Comparison of ENCODE assay signal across 9 cellular contexts in genomic region chr11:20671856-20672546, GRCh38. TPM values are rescaled to one million over a fixed set of nuclear protein-coding genes. Genes with fewer than 3 reads are reported as not detected.
DNase-seq lines count a peak whose midpoint lies in the region; ATAC-seq and TF ChIP-seq lines count a peak whose summit lies in the region.
"Had no signal": no experiment of that assay in that cellular context is flagged by ENCODE, and none has a peak within 500 bp of the region (broad histone marks: within the 10 kb centered on the region; RNA-seq: fewer than 3 reads in every experiment).

No MANE protein-coding gene starts in this region.

- ATAC-seq in right lobe of liver (peak; percentile 36 to 48 (median 46)), GM21529 (IDR thresholded peaks at IDR 0.05; ENCODE audit: unreplicated experiment) (no peak), GM21447 (IDR thresholded peaks at IDR 0.05; ENCODE audit: unreplicated experiment) (no peak)

- TF ChIP-seq POLR2A in right lobe of liver (IDR thresholded peaks at IDR 0.05): no peak

- no peaks in the 10 kb centered on the region for H3K9me3 ChIP-seq in right lobe of liver
- H3K9me3 ChIP-seq: SJSA1 had no signal

- H3K27ac ChIP-seq in right lobe of liver: no peak overlapping the region
- H3K27ac ChIP-seq: SJSA1 had no signal

- H3K27me3 ChIP-seq in right lobe of liver: peaks cover 0 to 7% of the 10 kb centered on the region in 2 donors

- H3K4me1 ChIP-seq in right lobe of liver: peaks cover 0 to 9% (median 0%) of the 10 kb centered on the region in 4 donors
- H3K4me1 ChIP-seq: SJSA1 had no signal

- peak in 3 of 4 donors; percentile 26 to 35 (median 31) for TF ChIP-seq CTCF in right lobe of liver (IDR thresholded peaks at IDR 0.05)

- intact Hi-C loops in right lobe of liver (cut with DNase I): no loop called here

- no peak overlapping the region for H3K4me3 ChIP-seq in right lobe of liver
- H3K4me3 ChIP-seq: SJSA1 had no signal

- DNase-seq in EH (ENCODE audit: low read depth) (peak; percentile 1), Kasumi-1 (lab: John Stamatoyannopoulos, UW) (peak; percentile 52 to 65), RPMI7951 (ENCODE audit: low read depth) (peak; percentile 8), right lobe of liver (no peak)
- no peak for DNase-seq in stimulated activated CD8-positive, alpha-beta memory T cell treated with anti-CD3 and anti-CD28 coated beads, Interleukin-4, amount 100 ng/mL, for 48 hours
- DNase-seq in activated CD4-positive, alpha-beta T cell treated with anti-CD3 and anti-CD28 coated beads for 48 hours: no peak

- no peaks in the 10 kb centered on the region for H3K36me3 ChIP-seq in right lobe of liver
- H3K36me3 ChIP-seq: SJSA1 had no signal

- WGBS in right lobe of liver (ENCODE audit: insufficient coverage, low coverage, low lambda C conversion rate, missing lambda C conversion rate): 15% methylated on average over 4 of the region's 6 CpGs

RNA-seq across cellular contexts. Expression of gene NELL1, which starts 2.6 kb away (rescaled TPM):
- total RNA-seq in RPMI7951 (2014; rRNA removed; shearing (Covaris generic)): 0.12 TPM in 1 of 2 replicates, not detected in the other
- not detected for total RNA-seq in right lobe of liver
- total RNA-seq: SJSA1 had no signal

Comparison
In these comparisons a context has a peak if more than half of its experiments do, and no peak if none do; other contexts are left out.
1. DNase-seq: peak in EH (single experiment), Kasumi-1 (2 of 2) and RPMI7951 (single experiment); none in right lobe of liver (0 of 3), stimulated activated CD8-positive, alpha-beta memory T cell treated with anti-CD3 and anti-CD28 coated beads, Interleukin-4, amount 100 ng/mL, for 48 hours (single experiment) and activated CD4-positive, alpha-beta T cell treated with anti-CD3 and anti-CD28 coated beads for 48 hours (single experiment).
2. ATAC-seq: peak in right lobe of liver (4 of 4); none in GM21529 (single experiment) and GM21447 (single experiment).